In genomic region chr12:69600804-69601203, GRCh38 we compare ENCODE assay signal across 33 cellular contexts. TPM values are rescaled to one million over a fixed set of nuclear protein-coding genes. Genes with fewer than 3 reads are reported as not detected.
"Had no signal": no experiment of that assay in that cellular context is flagged by ENCODE, and none has a peak within 500 bp of the region (broad histone marks: within the 10 kb centered on the region; RNA-seq: fewer than 3 reads in every experiment).

No MANE protein-coding gene starts in this region.

- H3K9ac ChIP-seq: neural progenitor cell, parathyroid adenoma had no signal

- H3K27me3 Mint-ChIP-seq: dendritic cell treated with granulocyte-macrophage colony-stimulating factor and Interleukin-4, amounts not matched to agents 40 ng/mL and 50 ng/mL, for 4 days; memory B cell; progenitor cell of endocrine pancreas had no signal

- H3K4me1 ChIP-seq: colonic mucosa, esophagus muscularis mucosa, foreskin keratinocyte, gastroesophageal sphincter, neural progenitor cell, parathyroid adenoma, tibial nerve, upper lobe of left lung had no signal

- H3K79me2 ChIP-seq: hepatocyte, parathyroid adenoma had no signal

- H3K27ac Mint-ChIP-seq: dendritic cell treated with granulocyte-macrophage colony-stimulating factor and Interleukin-4, amounts not matched to agents 40 ng/mL and 50 ng/mL, for 4 days; endodermal cell; memory B cell; nephron; neural progenitor cell; progenitor cell of endocrine pancreas had no signal

- H3K27ac ChIP-seq: colonic mucosa, epithelial cell of prostate, esophagus muscularis mucosa, foreskin keratinocyte, gastroesophageal sphincter, heart left ventricle, hepatocyte, neural progenitor cell, parathyroid adenoma, thoracic aorta, tibial nerve, upper lobe of left lung had no signal

- H3K9me3 Mint-ChIP-seq: dendritic cell treated with granulocyte-macrophage colony-stimulating factor and Interleukin-4, amounts not matched to agents 40 ng/mL and 50 ng/mL, for 4 days; neural progenitor cell had no signal

- H3K4me3 Mint-ChIP-seq: dendritic cell treated with granulocyte-macrophage colony-stimulating factor and Interleukin-4, amounts not matched to agents 40 ng/mL and 50 ng/mL, for 4 days; endodermal cell; memory B cell; nephron; neural progenitor cell had no signal

- H3K4me3 ChIP-seq: colonic mucosa, esophagus muscularis mucosa, gastroesophageal sphincter, heart left ventricle, hepatocyte, lung, neural progenitor cell, smooth muscle cell, thoracic aorta, tibial nerve, upper lobe of left lung had no signal

- H3K4me2 ChIP-seq: hepatocyte, neural progenitor cell, smooth muscle cell had no signal

- H2AFZ ChIP-seq: hepatocyte, neural progenitor cell, parathyroid adenoma had no signal

- H3K27me3 ChIP-seq: colonic mucosa, esophagus muscularis mucosa, foreskin keratinocyte, gastroesophageal sphincter, heart left ventricle, hepatocyte, neural progenitor cell, tibial nerve, upper lobe of left lung had no signal

- ATAC-seq: foreskin keratinocyte, gastroesophageal sphincter, heart left ventricle, left lobe of liver, sciatic nerve had no signal

- FAIRE-seq: kidney, urothelium cell line had no signal

- H3K36me3 ChIP-seq: colonic mucosa had no signal

- DNase-seq: colonic mucosa; effector CD8-positive, alpha-beta T cell; endodermal cell; foreskin keratinocyte; heart left ventricle; kidney; stimulated activated CD4-positive, alpha-beta T cell treated with anti-CD3 and anti-CD28 coated beads, Interleukin-12 subunit alpha, Interleukin-12 subunit beta, amount 100 ng/mL, for 4 hours; stimulated activated CD4-positive, alpha-beta T cell treated with anti-CD3 and anti-CD28 coated beads, Interleukin-1b, Interleukin-23, amount 100 ng/mL, for 48 hours; stimulated activated CD4-positive, alpha-beta T cell treated with anti-CD3 and anti-CD28 coated beads, Interleukin-4, amount 100 ng/mL, for 1 hour; stimulated activated CD8-positive, alpha-beta memory T cell treated with anti-CD3 and anti-CD28 coated beads, Interleukin-4, amount 100 ng/mL, for 48 hours; stimulated activated naive CD4-positive, alpha-beta T cell treated with Interleukin-2 at 50 U/mL for 16 hours; upper lobe of left lung had no signal

- H3K4me1 Mint-ChIP-seq: endodermal cell, memory B cell, nephron had no signal

- H3K9me3 ChIP-seq: colonic mucosa, esophagus muscularis mucosa, gastroesophageal sphincter, thoracic aorta, tibial nerve, upper lobe of left lung had no signal

RNA-seq across cellular contexts. Expression of gene LRRC10, which starts 9.9 kb away (rescaled TPM):
- total RNA-seq: colonic mucosa, endodermal cell, esophagus muscularis mucosa, fibroblast of lung, foreskin keratinocyte, gastroesophageal sphincter, hepatocyte, kidney, left lobe of liver, liver, mononuclear cell, osteoblast, progenitor cell of endocrine pancreas, sciatic nerve, smooth muscle cell, thoracic aorta, tibial nerve, upper lobe of left lung had no signal
- polyA plus RNA-seq: fibroblast of lung, foreskin keratinocyte, hepatocyte, liver, lung, smooth muscle cell had no signal
